8 cellular contexts compared by ENCODE assay signal in genomic region chr17:45197555-45198334, GRCh38. TPM values are rescaled to one million over a fixed set of nuclear protein-coding genes. Genes with fewer than 3 reads are reported as not detected.
A peak's percentile ranks its signal among the peaks of the same experiment; 100 is the strongest.
DNase-seq lines count a peak whose midpoint lies in the region; TF ChIP-seq lines count a peak whose summit lies in the region.

No MANE protein-coding gene starts in this region.

- no peak overlapping the region for H3K9ac ChIP-seq in HUES6 (ENCODE audit: low read length)
- peak overlapping the region; percentile 46 for H3K9ac ChIP-seq in OCI-LY3 (ENCODE audit: low read length)
- H3K9ac ChIP-seq in muscle layer of colon (ENCODE audit: low read length) = peak overlapping the region; percentile 33

- no peaks in the 10 kb centered on the region for H4K20me1 ChIP-seq in OCI-LY3 (ENCODE audit: insufficient read depth, low read length)

- H3K27ac ChIP-seq in HUES6 (ENCODE audit: low read depth, low read length) = no peak overlapping the region
- no peak overlapping the region for H3K27ac ChIP-seq in OCI-LY3 (ENCODE audit: low read length)
- H3K27ac ChIP-seq in esophagus (ENCODE audit: low read depth in 2 of 2, low read length in 1 of 2) = peak overlapping the region; percentile 45
- peak overlapping the region; percentile 76 for H3K27ac ChIP-seq in muscle layer of colon (ENCODE audit: low read depth, low read length)

- DNase-seq in AG09319 (ENCODE audit: extremely low read depth, low read depth) (peak; percentile 57), GM19238 (ENCODE audit: insufficient read length, low spot score) (peak; percentile 78), activated T-cell treated with anti-CD3 and anti-CD28 coated beads for 48 hours (ENCODE audit: low read depth) (peak; percentile 91)
- DNase-seq in stimulated activated CD8-positive, alpha-beta memory T cell treated with anti-CD3 and anti-CD28 coated beads, Interleukin-4, amount 100 ng/mL, for 48 hours = peak; percentile 98

- H3K9me3 ChIP-seq in HUES6 (ENCODE audit: control insufficient read depth, insufficient read depth, low read depth, low read length) (no peaks in the 10 kb centered on the region; the same call in 1 of the 2 replicates), OCI-LY3 (ENCODE audit: insufficient read depth, low read length) (no peaks in the 10 kb centered on the region), esophagus (ENCODE audit: control insufficient read depth in 2 of 2, insufficient read depth in 1 of 2, low read depth in 1 of 2, low read length in 1 of 2) (no peaks in the 10 kb centered on the region), muscle layer of colon (ENCODE audit: low read length) (no peaks in the 10 kb centered on the region)

- peak overlapping the region; percentile 27 for H3K4me3 ChIP-seq in HUES6 (ENCODE audit: low read depth, low read length)
- peak overlapping the region; percentile 49; the same call in 1 of the 2 replicates for H3K4me3 ChIP-seq in OCI-LY3 (ENCODE audit: low read length)
- H3K4me3 ChIP-seq in esophagus (ENCODE audit: low read depth in 1 of 2, low read length in 2 of 2) = no peak overlapping the region
- H3K4me3 ChIP-seq in muscle layer of colon (ENCODE audit: low read depth in 1 of 2, low read length in 2 of 2) = peak overlapping the region in 1 of 2 donors; percentile 32

- H2AFZ ChIP-seq in OCI-LY3 (ENCODE audit: low read depth, low read length) = no peak overlapping the region; the same call in 1 of the 2 replicates

- peaks cover 10% of the 10 kb centered on the region for H3K4me1 ChIP-seq in HUES6 (ENCODE audit: control insufficient read depth, insufficient read depth, low read length)
- peaks cover 3% of the 10 kb centered on the region; the same call in 1 of the 2 replicates for H3K4me1 ChIP-seq in OCI-LY3 (ENCODE audit: low read length)
- no peaks in the 10 kb centered on the region for H3K4me1 ChIP-seq in esophagus (ENCODE audit: control insufficient read depth in 2 of 2, insufficient read depth in 2 of 2, low read length in 1 of 2)
- H3K4me1 ChIP-seq in muscle layer of colon (ENCODE audit: insufficient read depth, low read length) = peaks cover 8% of the 10 kb centered on the region

- TF ChIP-seq CTCF in AG09319 (IDR thresholded peaks at IDR 0.05; ENCODE audit: low read depth, low read length) = no peak; the same call in none of the 2 replicates
- peak; percentile 93 for TF ChIP-seq CTCF in OCI-LY3 (IDR thresholded peaks at IDR 0.05; ENCODE audit: low read depth, low read length)

- H3K36me3 ChIP-seq in HUES6 (ENCODE audit: control insufficient read depth, insufficient read depth, low read length) (no peaks in the 10 kb centered on the region), OCI-LY3 (replicated peaks; ENCODE audit: low read depth, low read length) (peaks cover 4% of the 10 kb centered on the region), esophagus (ENCODE audit: control insufficient read depth in 2 of 2, insufficient read depth in 2 of 2, low read length in 1 of 2) (no peaks in the 10 kb centered on the region), muscle layer of colon (ENCODE audit: insufficient read depth, low read length) (no peaks in the 10 kb centered on the region)

- WGBS in esophagus, 2 donors = 2% methylated on average over 14 to 16 of the region's 16 CpGs

- H3K27me3 ChIP-seq in HUES6 (ENCODE audit: control insufficient read depth, insufficient read depth, low read length) = no peaks in the 10 kb centered on the region
- no peaks in the 10 kb centered on the region for H3K27me3 ChIP-seq in OCI-LY3 (ENCODE audit: low read depth, low read length)
- no peaks in the 10 kb centered on the region for H3K27me3 ChIP-seq in esophagus (ENCODE audit: control insufficient read depth in 1 of 2, insufficient read depth in 2 of 2, low read length in 2 of 2)
- no peaks in the 10 kb centered on the region for H3K27me3 ChIP-seq in muscle layer of colon (ENCODE audit: control insufficient read depth in 1 of 2, insufficient read depth in 2 of 2, low read length in 2 of 2)

- H3K4me2 ChIP-seq in OCI-LY3 (ENCODE audit: low read length) = peak overlapping the region; percentile 70

- H3K79me2 ChIP-seq in OCI-LY3 (ENCODE audit: low read length) = no peaks in the 10 kb centered on the region

RNA-seq across cellular contexts. Expression of gene FMNL1, which starts 23.9 kb away (rescaled TPM):
- polyA plus RNA-seq in esophagus = 1 to 10 TPM; 4.3 to 5.2 TPM

RNA-seq across cellular contexts. Expression of gene HEXIM2, which starts 36.1 kb away (rescaled TPM):
- polyA plus RNA-seq in esophagus = 1 to 10 TPM; 3.7 to 4.5 TPM

RNA-seq across cellular contexts. Expression of gene HEXIM1, which starts 49.5 kb away (rescaled TPM):
- polyA plus RNA-seq in esophagus = 10 to 100 TPM; 20.4 to 24.2 TPM

Comparison
In these comparisons a context has a peak if more than half of its experiments do, and no peak if none do; other contexts are left out.
1. H3K27ac ChIP-seq: peak in esophagus (2 of 2) and muscle layer of colon (single experiment); none in HUES6 (single experiment) and OCI-LY3 (single experiment).
2. H3K4me3 ChIP-seq: peak in HUES6 (single experiment) and OCI-LY3 (single experiment); none in esophagus (0 of 2).
3. Peak in every context shown above with its lines, with median percentiles within 50 percentile points of each other: DNase-seq.